In the genomic region with DNA sequence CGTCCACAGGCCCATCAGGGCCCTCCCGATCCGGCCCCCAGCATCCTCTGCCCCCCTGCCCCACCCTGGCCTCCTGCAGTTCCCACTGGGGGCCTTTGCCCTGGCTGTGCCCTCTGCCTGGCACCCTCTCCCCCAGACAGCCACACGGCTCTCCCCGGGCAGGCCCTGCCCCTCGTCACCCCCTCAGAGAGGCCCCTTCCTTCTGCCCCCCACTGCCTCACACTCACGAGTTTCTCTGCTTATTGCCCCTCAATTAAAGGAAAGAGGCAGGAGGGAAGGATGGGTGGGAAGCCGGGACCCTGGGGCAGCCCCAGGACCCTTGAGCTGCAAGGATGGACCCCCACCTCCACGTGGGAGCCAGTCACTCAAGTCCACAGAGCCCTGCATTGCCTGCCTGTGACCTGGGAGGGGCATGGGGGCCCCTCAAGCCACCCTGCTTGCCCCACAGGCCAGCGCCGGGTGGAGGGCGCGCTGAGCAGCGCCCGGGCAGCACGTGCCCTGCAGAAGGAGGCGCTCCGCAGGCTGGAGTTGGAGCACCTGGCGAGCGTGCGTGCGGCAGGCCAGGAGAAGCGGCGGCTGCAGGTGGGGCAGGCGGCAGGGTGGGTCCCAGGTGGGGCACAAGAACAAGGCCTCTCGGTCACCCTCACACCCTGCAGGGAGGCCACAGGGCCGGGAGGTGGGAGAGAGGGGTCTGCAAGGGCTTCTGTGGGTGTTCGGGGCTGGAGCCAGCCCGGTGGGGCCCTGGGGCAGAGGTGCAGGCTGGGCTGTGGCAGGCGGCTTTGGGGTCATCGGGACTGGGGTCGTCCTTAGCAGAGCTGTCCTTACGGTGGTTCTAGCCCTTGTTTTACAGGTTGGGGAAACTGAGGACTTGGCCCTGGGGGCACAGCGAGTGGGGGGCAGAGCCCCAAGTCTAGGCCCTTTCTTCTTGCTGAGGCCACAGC, we compare ENCODE assay signal across 1 cellular context.
TF ChIP-seq lines count a peak whose summit lies in the region.

No MANE protein-coding gene starts in this region.

TF ChIP-seq in HepG2, 621 proteins besides CTCF, POLR2A, EP300 and RAD21 (continued from another document):
- TF ChIP-seq, protein P1, sequence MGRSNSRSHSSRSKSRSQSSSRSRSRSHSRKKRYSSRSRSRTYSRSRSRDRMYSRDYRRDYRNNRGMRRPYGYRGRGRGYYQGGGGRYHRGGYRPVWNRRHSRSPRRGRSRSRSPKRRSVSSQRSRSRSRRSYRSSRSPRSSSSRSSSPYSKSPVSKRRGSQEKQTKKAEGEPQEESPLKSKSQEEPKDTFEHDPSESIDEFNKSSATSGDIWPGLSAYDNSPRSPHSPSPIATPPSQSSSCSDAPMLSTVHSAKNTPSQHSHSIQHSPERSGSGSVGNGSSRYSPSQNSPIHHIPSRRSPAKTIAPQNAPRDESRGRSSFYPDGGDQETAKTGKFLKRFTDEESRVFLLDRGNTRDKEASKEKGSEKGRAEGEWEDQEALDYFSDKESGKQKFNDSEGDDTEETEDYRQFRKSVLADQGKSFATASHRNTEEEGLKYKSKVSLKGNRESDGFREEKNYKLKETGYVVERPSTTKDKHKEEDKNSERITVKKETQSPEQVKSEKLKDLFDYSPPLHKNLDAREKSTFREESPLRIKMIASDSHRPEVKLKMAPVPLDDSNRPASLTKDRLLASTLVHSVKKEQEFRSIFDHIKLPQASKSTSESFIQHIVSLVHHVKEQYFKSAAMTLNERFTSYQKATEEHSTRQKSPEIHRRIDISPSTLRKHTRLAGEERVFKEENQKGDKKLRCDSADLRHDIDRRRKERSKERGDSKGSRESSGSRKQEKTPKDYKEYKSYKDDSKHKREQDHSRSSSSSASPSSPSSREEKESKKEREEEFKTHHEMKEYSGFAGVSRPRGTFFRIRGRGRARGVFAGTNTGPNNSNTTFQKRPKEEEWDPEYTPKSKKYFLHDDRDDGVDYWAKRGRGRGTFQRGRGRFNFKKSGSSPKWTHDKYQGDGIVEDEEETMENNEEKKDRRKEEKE (IDR thresholded peaks at IDR 0.05): no peak
- TF ChIP-seq, protein P2, sequence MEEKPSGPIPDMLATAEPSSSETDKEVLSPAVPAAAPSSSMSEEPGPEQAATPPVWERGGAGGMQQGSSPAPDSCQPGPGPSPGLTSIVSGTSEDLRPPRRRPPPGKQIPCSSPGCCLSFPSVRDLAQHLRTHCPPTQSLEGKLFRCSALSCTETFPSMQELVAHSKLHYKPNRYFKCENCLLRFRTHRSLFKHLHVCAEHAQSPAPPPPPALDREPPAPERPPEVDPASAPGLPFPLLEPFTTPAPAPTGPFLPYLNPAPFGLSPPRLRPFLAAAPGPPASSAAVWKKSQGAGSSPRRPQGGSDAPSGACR (CRISPR knock-in tag; IDR thresholded peaks at IDR 0.05): 0 out of 2 replicates have a peak, but pooled peaks have one; percentile 1
- TF ChIP-seq TAF15 (IDR thresholded peaks at IDR 0.05; ENCODE audit: low read depth, low read length, poor library complexity, severe bottlenecking) (no peak), ZNF589 (CRISPR knock-in tag; conservative IDR thresholded peaks at IDR 0.05) (no peak), HMG20B (CRISPR knock-in tag; conservative IDR thresholded peaks at IDR 0.05) (no peak), ZNF549 (CRISPR knock-in tag; IDR thresholded peaks at IDR 0.05) (no peak), PRPF4 (IDR thresholded peaks at IDR 0.05; ENCODE audit: low read depth, low read length, poor library complexity, severe bottlenecking) (no peak), HOXD1 (CRISPR knock-in tag; IDR thresholded peaks at IDR 0.05) (0 out of 2 replicates have a peak, but pooled peaks have one; percentile 13), NR1H2 (CRISPR knock-in tag; IDR thresholded peaks at IDR 0.05; ENCODE audit: borderline replicate concordance, low read depth) (no peak)
- TF ChIP-seq, protein P3, sequence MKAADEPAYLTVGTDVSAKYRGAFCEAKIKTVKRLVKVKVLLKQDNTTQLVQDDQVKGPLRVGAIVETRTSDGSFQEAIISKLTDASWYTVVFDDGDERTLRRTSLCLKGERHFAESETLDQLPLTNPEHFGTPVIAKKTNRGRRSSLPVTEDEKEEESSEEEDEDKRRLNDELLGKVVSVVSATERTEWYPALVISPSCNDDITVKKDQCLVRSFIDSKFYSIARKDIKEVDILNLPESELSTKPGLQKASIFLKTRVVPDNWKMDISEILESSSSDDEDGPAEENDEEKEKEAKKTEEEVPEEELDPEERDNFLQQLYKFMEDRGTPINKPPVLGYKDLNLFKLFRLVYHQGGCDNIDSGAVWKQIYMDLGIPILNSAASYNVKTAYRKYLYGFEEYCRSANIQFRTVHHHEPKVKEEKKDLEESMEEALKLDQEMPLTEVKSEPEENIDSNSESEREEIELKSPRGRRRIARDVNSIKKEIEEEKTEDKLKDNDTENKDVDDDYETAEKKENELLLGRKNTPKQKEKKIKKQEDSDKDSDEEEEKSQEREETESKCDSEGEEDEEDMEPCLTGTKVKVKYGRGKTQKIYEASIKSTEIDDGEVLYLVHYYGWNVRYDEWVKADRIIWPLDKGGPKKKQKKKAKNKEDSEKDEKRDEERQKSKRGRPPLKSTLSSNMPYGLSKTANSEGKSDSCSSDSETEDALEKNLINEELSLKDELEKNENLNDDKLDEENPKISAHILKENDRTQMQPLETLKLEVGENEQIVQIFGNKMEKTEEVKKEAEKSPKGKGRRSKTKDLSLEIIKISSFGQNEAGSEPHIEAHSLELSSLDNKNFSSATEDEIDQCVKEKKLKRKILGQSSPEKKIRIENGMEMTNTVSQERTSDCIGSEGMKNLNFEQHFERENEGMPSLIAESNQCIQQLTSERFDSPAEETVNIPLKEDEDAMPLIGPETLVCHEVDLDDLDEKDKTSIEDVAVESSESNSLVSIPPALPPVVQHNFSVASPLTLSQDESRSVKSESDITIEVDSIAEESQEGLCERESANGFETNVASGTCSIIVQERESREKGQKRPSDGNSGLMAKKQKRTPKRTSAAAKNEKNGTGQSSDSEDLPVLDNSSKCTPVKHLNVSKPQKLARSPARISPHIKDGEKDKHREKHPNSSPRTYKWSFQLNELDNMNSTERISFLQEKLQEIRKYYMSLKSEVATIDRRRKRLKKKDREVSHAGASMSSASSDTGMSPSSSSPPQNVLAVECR (CRISPR knock-in tag; IDR thresholded peaks at IDR 0.05; ENCODE audit: borderline replicate concordance): no peak
- TF ChIP-seq, protein P4, sequence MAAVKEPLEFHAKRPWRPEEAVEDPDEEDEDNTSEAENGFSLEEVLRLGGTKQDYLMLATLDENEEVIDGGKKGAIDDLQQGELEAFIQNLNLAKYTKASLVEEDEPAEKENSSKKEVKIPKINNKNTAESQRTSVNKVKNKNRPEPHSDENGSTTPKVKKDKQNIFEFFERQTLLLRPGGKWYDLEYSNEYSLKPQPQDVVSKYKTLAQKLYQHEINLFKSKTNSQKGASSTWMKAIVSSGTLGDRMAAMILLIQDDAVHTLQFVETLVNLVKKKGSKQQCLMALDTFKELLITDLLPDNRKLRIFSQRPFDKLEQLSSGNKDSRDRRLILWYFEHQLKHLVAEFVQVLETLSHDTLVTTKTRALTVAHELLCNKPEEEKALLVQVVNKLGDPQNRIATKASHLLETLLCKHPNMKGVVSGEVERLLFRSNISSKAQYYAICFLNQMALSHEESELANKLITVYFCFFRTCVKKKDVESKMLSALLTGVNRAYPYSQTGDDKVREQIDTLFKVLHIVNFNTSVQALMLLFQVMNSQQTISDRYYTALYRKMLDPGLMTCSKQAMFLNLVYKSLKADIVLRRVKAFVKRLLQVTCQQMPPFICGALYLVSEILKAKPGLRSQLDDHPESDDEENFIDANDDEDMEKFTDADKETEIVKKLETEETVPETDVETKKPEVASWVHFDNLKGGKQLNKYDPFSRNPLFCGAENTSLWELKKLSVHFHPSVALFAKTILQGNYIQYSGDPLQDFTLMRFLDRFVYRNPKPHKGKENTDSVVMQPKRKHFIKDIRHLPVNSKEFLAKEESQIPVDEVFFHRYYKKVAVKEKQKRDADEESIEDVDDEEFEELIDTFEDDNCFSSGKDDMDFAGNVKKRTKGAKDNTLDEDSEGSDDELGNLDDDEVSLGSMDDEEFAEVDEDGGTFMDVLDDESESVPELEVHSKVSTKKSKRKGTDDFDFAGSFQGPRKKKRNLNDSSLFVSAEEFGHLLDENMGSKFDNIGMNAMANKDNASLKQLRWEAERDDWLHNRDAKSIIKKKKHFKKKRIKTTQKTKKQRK (IDR thresholded peaks at IDR 0.05; ENCODE audit: low read length): no peak
- TF ChIP-seq, protein P5, sequence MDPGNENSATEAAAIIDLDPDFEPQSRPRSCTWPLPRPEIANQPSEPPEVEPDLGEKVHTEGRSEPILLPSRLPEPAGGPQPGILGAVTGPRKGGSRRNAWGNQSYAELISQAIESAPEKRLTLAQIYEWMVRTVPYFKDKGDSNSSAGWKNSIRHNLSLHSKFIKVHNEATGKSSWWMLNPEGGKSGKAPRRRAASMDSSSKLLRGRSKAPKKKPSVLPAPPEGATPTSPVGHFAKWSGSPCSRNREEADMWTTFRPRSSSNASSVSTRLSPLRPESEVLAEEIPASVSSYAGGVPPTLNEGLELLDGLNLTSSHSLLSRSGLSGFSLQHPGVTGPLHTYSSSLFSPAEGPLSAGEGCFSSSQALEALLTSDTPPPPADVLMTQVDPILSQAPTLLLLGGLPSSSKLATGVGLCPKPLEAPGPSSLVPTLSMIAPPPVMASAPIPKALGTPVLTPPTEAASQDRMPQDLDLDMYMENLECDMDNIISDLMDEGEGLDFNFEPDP (CRISPR knock-in tag; conservative IDR thresholded peaks at IDR 0.05): 0 out of 2 replicates have a peak, but pooled peaks have one; percentile 79
- TF ChIP-seq, protein P6, sequence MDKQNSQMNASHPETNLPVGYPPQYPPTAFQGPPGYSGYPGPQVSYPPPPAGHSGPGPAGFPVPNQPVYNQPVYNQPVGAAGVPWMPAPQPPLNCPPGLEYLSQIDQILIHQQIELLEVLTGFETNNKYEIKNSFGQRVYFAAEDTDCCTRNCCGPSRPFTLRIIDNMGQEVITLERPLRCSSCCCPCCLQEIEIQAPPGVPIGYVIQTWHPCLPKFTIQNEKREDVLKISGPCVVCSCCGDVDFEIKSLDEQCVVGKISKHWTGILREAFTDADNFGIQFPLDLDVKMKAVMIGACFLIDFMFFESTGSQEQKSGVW (CRISPR knock-in tag; IDR thresholded peaks at IDR 0.05; ENCODE audit: borderline replicate concordance): no peak
